34 cellular contexts compared by ENCODE assay signal in the genomic region with DNA sequence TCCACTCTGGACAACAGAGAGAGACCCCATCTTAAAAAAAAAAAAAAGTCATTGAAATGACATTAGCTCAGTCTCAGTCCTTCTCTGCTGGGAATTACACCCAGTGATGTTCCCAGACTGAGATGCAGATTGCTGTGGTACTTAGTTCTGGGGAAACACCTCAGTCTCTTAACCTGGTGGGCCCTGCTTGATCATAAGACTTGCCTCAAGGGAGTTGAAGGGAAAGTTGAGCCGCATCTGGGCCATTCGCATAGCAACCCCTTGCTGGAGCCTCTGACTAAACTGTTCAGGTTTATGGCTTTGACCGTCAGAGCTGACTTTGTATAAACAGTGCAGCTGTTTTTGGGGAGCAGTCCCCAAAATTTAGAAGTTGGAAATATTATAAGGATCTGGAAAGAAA. TPM values are rescaled to one million over a fixed set of nuclear protein-coding genes. Genes with fewer than 3 reads are reported as not detected.
"Had no signal": no experiment of that assay in that cellular context is flagged by ENCODE, and none has a peak within 500 bp of the region (broad histone marks: within the 10 kb centered on the region; RNA-seq: fewer than 3 reads in every experiment).

No MANE protein-coding gene starts in this region.

- H3K9me3 Mint-ChIP-seq: activated naive CD4-positive, alpha-beta T cell treated with anti-CD3 and anti-CD28 coated beads, Interleukin-2, amount 10 ng/mL, durations not matched to agents 7 days and 5 days; activated naive CD8-positive, alpha-beta T cell treated with anti-CD3 and anti-CD28 coated beads, Interleukin-2, amount 10 ng/mL, durations not matched to agents 7 days and 5 days; neural crest cell; stimulated activated naive CD8-positive, alpha-beta T cell treated with anti-CD3 and anti-CD28 coated beads, Interleukin-15, amount 100 ng/mL, for 72 hours; T-helper 2 cell treated with Interferon-gamma antibody and Interleukin-4, amounts not matched to agents 5 μg/mL and 100 μg/mL, for 36 hours; type B pancreatic cell had no signal

- ATAC-seq: esophagus mucosa; foreskin keratinocyte; heart right ventricle; naive thymus-derived CD8-positive, alpha-beta T cell; pancreas; sciatic nerve; stimulated activated naive CD8-positive, alpha-beta T cell treated with anti-CD3 and anti-CD28 coated beads, Interleukin-15, amount 100 ng/mL, for 72 hours had no signal

- H3K4me1 Mint-ChIP-seq: activated naive CD4-positive, alpha-beta T cell treated with anti-CD3 and anti-CD28 coated beads, Interleukin-2, amount 10 ng/mL, durations not matched to agents 7 days and 5 days; activated naive CD8-positive, alpha-beta T cell treated with anti-CD3 and anti-CD28 coated beads, Interleukin-2, amount 10 ng/mL, durations not matched to agents 7 days and 5 days; brain; stimulated activated naive CD8-positive, alpha-beta T cell treated with anti-CD3 and anti-CD28 coated beads, Interleukin-15, amount 100 ng/mL, for 72 hours had no signal

- H3K4me1 ChIP-seq: ascending aorta, foreskin keratinocyte, heart right ventricle, pancreas, prostate gland, vagina had no signal

- H3K36me3 ChIP-seq: ascending aorta, cardiac muscle cell, heart right ventricle, pancreas, prostate gland, vagina had no signal

- H3K27me3 ChIP-seq: ascending aorta, cardiac muscle cell, foreskin keratinocyte, pancreas, vagina had no signal

- H3K4me3 Mint-ChIP-seq: activated naive CD4-positive, alpha-beta T cell treated with anti-CD3 and anti-CD28 coated beads, Interleukin-2, amount 10 ng/mL, durations not matched to agents 7 days and 5 days; activated naive CD8-positive, alpha-beta T cell treated with anti-CD3 and anti-CD28 coated beads, Interleukin-2, amount 10 ng/mL, durations not matched to agents 7 days and 5 days; brain; naive thymus-derived CD8-positive, alpha-beta T cell; neural crest cell; stimulated activated naive CD8-positive, alpha-beta T cell treated with anti-CD3 and anti-CD28 coated beads, Interleukin-15, amount 100 ng/mL, for 72 hours; T-helper 2 cell treated with Interferon-gamma antibody and Interleukin-4, amounts not matched to agents 5 μg/mL and 100 μg/mL, for 36 hours; type B pancreatic cell had no signal

- H3K36me3 Mint-ChIP-seq: activated naive CD4-positive, alpha-beta T cell treated with anti-CD3 and anti-CD28 coated beads, Interleukin-2, amount 10 ng/mL, durations not matched to agents 7 days and 5 days; activated naive CD8-positive, alpha-beta T cell treated with anti-CD3 and anti-CD28 coated beads, Interleukin-2, amount 10 ng/mL, durations not matched to agents 7 days and 5 days; brain; naive thymus-derived CD8-positive, alpha-beta T cell; type B pancreatic cell had no signal

- H3K9me3 ChIP-seq: ascending aorta, pancreas, prostate gland, vagina had no signal

- H3K4me3 ChIP-seq: ascending aorta, cardiac muscle cell, heart right ventricle, pancreas, prostate gland, skin epidermis, vagina had no signal

- DNase-seq: activated CD4-positive, alpha-beta T cell treated with anti-CD3 and anti-CD28 coated beads for 4 hours; activated CD4-positive, alpha-beta T cell treated with anti-CD3 and anti-CD28 coated beads, Interleukin-2, amount 50 U/mL, for 4 hours; activated CD8-positive, alpha-beta memory T cell treated with anti-CD3 and anti-CD28 coated beads for 24 hours; activated effector memory CD4-positive, alpha-beta T cell treated with Interleukin-2 at 50 U/mL for 16 hours; activated naive CD4-positive, alpha-beta T cell treated with anti-CD3 and anti-CD28 coated beads, Interleukin-2, amount 10 ng/mL, durations not matched to agents 7 days and 5 days; activated naive CD8-positive, alpha-beta T cell treated with anti-CD3 and anti-CD28 coated beads, Interleukin-2, amount 10 ng/mL, durations not matched to agents 7 days and 5 days; cortex of kidney; foreskin keratinocyte; heart right ventricle; midbrain; naive thymus-derived CD8-positive, alpha-beta T cell; nucleus accumbens; pancreas; retina; stimulated activated CD4-positive, alpha-beta T cell treated with anti-CD3 and anti-CD28 coated beads, Interleukin-12 subunit alpha, Interleukin-12 subunit beta, amount 100 ng/mL, for 4 hours; stimulated activated CD4-positive, alpha-beta T cell treated with anti-CD3 and anti-CD28 coated beads, Interleukin-4, amount 100 ng/mL, for 1 hour; stimulated activated naive CD8-positive, alpha-beta T cell treated with anti-CD3 and anti-CD28 coated beads, Interleukin-15, amount 100 ng/mL, for 72 hours; substantia nigra had no signal

- H3K27ac Mint-ChIP-seq: activated naive CD4-positive, alpha-beta T cell treated with anti-CD3 and anti-CD28 coated beads, Interleukin-2, amount 10 ng/mL, durations not matched to agents 7 days and 5 days; activated naive CD8-positive, alpha-beta T cell treated with anti-CD3 and anti-CD28 coated beads, Interleukin-2, amount 10 ng/mL, durations not matched to agents 7 days and 5 days; brain; naive thymus-derived CD8-positive, alpha-beta T cell; stimulated activated naive CD8-positive, alpha-beta T cell treated with anti-CD3 and anti-CD28 coated beads, Interleukin-15, amount 100 ng/mL, for 72 hours; T-helper 2 cell treated with Interferon-gamma antibody and Interleukin-4, amounts not matched to agents 5 μg/mL and 100 μg/mL, for 36 hours; type B pancreatic cell had no signal

- H3K27ac ChIP-seq: ascending aorta, cardiac muscle cell, foreskin keratinocyte, heart right ventricle, pancreas, prostate gland, skin epidermis, vagina had no signal

RNA-seq across cellular contexts. Expression of gene FCRL4, which starts 13.4 kb away (rescaled TPM):
- total RNA-seq: activated naive CD8-positive, alpha-beta T cell treated with anti-CD3 and anti-CD28 coated beads, Interleukin-2, amount 10 ng/mL, durations not matched to agents 7 days and 5 days; ascending aorta; cardiac muscle cell; chondrocyte; endothelial cell of umbilical vein; foreskin keratinocyte; glomerular endothelial cell; heart right ventricle; kidney epithelial cell; lower leg skin; naive thymus-derived CD8-positive, alpha-beta T cell; neural crest cell; pancreas; sciatic nerve; vagina had no signal
- polyA plus RNA-seq: cardiac muscle cell; endothelial cell of umbilical vein; foreskin keratinocyte; heart right ventricle; naive thymus-derived CD8-positive, alpha-beta T cell; pancreas had no signal

RNA-seq across cellular contexts. Expression of gene FCRL5, which starts 32.2 kb away (rescaled TPM):
- total RNA-seq: ascending aorta, cardiac muscle cell, chondrocyte, endothelial cell of umbilical vein, foreskin keratinocyte, glomerular endothelial cell, kidney epithelial cell, lower leg skin, neural crest cell had no signal
- polyA plus RNA-seq: cardiac muscle cell; endothelial cell of umbilical vein; foreskin keratinocyte; naive thymus-derived CD8-positive, alpha-beta T cell had no signal
